In genomic region chr2:194105358-194105757, GRCh38 we compare ENCODE assay signal across 1 cellular context.
TF ChIP-seq lines count a peak whose summit lies in the region.

No MANE protein-coding gene starts in this region.

TF ChIP-seq in GM12878, 131 proteins besides CTCF, POLR2A, EP300 and RAD21 (continued from another document):
- TF ChIP-seq, protein P1, sequence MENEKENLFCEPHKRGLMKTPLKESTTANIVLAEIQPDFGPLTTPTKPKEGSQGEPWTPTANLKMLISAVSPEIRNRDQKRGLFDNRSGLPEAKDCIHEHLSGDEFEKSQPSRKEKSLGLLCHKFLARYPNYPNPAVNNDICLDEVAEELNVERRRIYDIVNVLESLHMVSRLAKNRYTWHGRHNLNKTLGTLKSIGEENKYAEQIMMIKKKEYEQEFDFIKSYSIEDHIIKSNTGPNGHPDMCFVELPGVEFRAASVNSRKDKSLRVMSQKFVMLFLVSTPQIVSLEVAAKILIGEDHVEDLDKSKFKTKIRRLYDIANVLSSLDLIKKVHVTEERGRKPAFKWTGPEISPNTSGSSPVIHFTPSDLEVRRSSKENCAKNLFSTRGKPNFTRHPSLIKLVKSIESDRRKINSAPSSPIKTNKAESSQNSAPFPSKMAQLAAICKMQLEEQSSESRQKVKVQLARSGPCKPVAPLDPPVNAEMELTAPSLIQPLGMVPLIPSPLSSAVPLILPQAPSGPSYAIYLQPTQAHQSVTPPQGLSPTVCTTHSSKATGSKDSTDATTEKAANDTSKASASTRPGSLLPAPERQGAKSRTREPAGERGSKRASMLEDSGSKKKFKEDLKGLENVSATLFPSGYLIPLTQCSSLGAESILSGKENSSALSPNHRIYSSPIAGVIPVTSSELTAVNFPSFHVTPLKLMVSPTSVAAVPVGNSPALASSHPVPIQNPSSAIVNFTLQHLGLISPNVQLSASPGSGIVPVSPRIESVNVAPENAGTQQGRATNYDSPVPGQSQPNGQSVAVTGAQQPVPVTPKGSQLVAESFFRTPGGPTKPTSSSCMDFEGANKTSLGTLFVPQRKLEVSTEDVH (IDR thresholded peaks at IDR 0.05; ENCODE audit: low read depth, partially characterized antibody): no peak
- TF ChIP-seq CBX5 (IDR thresholded peaks at IDR 0.05; ENCODE audit: low read depth): no peak
- TF ChIP-seq, protein P2, sequence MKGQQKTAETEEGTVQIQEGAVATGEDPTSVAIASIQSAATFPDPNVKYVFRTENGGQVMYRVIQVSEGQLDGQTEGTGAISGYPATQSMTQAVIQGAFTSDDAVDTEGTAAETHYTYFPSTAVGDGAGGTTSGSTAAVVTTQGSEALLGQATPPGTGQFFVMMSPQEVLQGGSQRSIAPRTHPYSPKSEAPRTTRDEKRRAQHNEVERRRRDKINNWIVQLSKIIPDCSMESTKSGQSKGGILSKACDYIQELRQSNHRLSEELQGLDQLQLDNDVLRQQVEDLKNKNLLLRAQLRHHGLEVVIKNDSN (IDR thresholded peaks at IDR 0.05; ENCODE audit: borderline replicate concordance, extremely low read length, insufficient read depth, low read depth, low read length): no peak
- TF ChIP-seq EGR1 (IDR thresholded peaks at IDR 0.05; ENCODE audit: borderline replicate concordance in 1 of 2, low read depth in 2 of 2, low read length in 2 of 2): no peak
- no peak for TF ChIP-seq SRF (IDR thresholded peaks at IDR 0.05; ENCODE audit: low read depth in 2 of 2, low read length in 2 of 2)
- no peak for TF ChIP-seq ATF2 (IDR thresholded peaks at IDR 0.05; ENCODE audit: low read length)
- TF ChIP-seq YY1 (IDR thresholded peaks at IDR 0.05; ENCODE audit: low read depth, low read length): no peak
- TF ChIP-seq, protein P3, sequence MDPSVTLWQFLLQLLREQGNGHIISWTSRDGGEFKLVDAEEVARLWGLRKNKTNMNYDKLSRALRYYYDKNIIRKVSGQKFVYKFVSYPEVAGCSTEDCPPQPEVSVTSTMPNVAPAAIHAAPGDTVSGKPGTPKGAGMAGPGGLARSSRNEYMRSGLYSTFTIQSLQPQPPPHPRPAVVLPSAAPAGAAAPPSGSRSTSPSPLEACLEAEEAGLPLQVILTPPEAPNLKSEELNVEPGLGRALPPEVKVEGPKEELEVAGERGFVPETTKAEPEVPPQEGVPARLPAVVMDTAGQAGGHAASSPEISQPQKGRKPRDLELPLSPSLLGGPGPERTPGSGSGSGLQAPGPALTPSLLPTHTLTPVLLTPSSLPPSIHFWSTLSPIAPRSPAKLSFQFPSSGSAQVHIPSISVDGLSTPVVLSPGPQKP (IDR thresholded peaks at IDR 0.05; ENCODE audit: low read depth, low read length): no peak
- no peak for TF ChIP-seq CREM (IDR thresholded peaks at IDR 0.05; ENCODE audit: low read depth)
- no peak for TF ChIP-seq TBL1XR1 (IDR thresholded peaks at IDR 0.05; ENCODE audit: low read depth, low read length)
- no peak for TF ChIP-seq ATF7 (IDR thresholded peaks at IDR 0.05; ENCODE audit: low read depth)
- TF ChIP-seq ZNF622 (IDR thresholded peaks at IDR 0.05): no peak
- no peak for TF ChIP-seq ZNF24 (IDR thresholded peaks at IDR 0.05)
- TF ChIP-seq RAD51 (IDR thresholded peaks at IDR 0.05): no peak
- no peak for TF ChIP-seq MEF2A (IDR thresholded peaks at IDR 0.05; ENCODE audit: insufficient read depth, low read depth, low read length)
